Comparison of ENCODE assay signal across 9 cellular contexts in genomic region chr2:121897335-121897970, GRCh38.
DNase-seq lines count a peak whose midpoint lies in the region; ATAC-seq and TF ChIP-seq lines count a peak whose summit lies in the region.
"Had no signal": no experiment of that assay in that cellular context is flagged by ENCODE, and none has a peak within 500 bp of the region (broad histone marks: within the 10 kb centered on the region; RNA-seq: fewer than 3 reads in every experiment).

No MANE protein-coding gene starts in this region.

- ATAC-seq in GM19395 (IDR thresholded peaks at IDR 0.05; ENCODE audit: unreplicated experiment): peak; percentile 88
- ATAC-seq in HG03378 (IDR thresholded peaks at IDR 0.05; ENCODE audit: unreplicated experiment): peak; percentile 85

- CTCF ChIA-PET in CD8-positive, alpha-beta memory T cell (lab: Charles Lee): interaction anchor here (0.8 kb wide), 1 partner anchor 18 kb away, joined by 4 read pairs; no protein-coding TSS in a partner anchor

- H3K27ac ChIP-seq in CD8-positive, alpha-beta memory T cell (ENCODE audit: low read depth, low read length): no peak overlapping the region

- no peaks in the 10 kb centered on the region for H3K36me3 Mint-ChIP-seq in CD8-positive, alpha-beta memory T cell
- H3K36me3 Mint-ChIP-seq: activated naive CD8-positive, alpha-beta T cell treated with anti-CD3 and anti-CD28 coated beads, Interleukin-2, amount 10 ng/mL, durations not matched to agents 7 days and 5 days had no signal

- peak; percentile 61 for TF ChIP-seq CTCF in fibroblast of pulmonary artery (IDR thresholded peaks at IDR 0.05; ENCODE audit: low read length, missing control alignments)

- peak overlapping the region in 1 of 7 donors; percentile 29 for H3K4me3 Mint-ChIP-seq in CD8-positive, alpha-beta memory T cell
- H3K4me3 Mint-ChIP-seq: activated naive CD8-positive, alpha-beta T cell treated with anti-CD3 and anti-CD28 coated beads, Interleukin-2, amount 10 ng/mL, durations not matched to agents 7 days and 5 days had no signal

- no peaks in the 10 kb centered on the region for H3K4me1 Mint-ChIP-seq in CD8-positive, alpha-beta memory T cell

- DNase-seq in NCI-H2107 treated with DMSO at 0.1 percent for 48 hours (lab: John Stamatoyannopoulos, UW; ENCODE audit: unreplicated experiment) (peak; percentile 46), NCI-H2107 (lab: John Stamatoyannopoulos, UW) (no peak), NOMO-1 treated with dmso at 0.1 percent for 144 hours (lab: John Stamatoyannopoulos, UW; ENCODE audit: unreplicated experiment) (peak; percentile 4), fibroblast of pulmonary artery (ENCODE audit: low read depth) (peak; percentile 57), OCI-M2 (lab: John Stamatoyannopoulos, UW; ENCODE audit: unreplicated experiment) (no peak)
- no peak for DNase-seq in CD8-positive, alpha-beta memory T cell
- DNase-seq: activated naive CD8-positive, alpha-beta T cell treated with anti-CD3 and anti-CD28 coated beads, Interleukin-2, amount 10 ng/mL, durations not matched to agents 7 days and 5 days had no signal

- no peaks in the 10 kb centered on the region for H3K27me3 ChIP-seq in CD8-positive, alpha-beta memory T cell (ENCODE audit: insufficient read depth, low read length, poor library complexity, severe bottlenecking)

- H3K9me3 Mint-ChIP-seq in CD8-positive, alpha-beta memory T cell: no peaks in the 10 kb centered on the region
- H3K9me3 Mint-ChIP-seq: activated naive CD8-positive, alpha-beta T cell treated with anti-CD3 and anti-CD28 coated beads, Interleukin-2, amount 10 ng/mL, durations not matched to agents 7 days and 5 days had no signal

- H3K36me3 ChIP-seq in CD8-positive, alpha-beta memory T cell (ENCODE audit: insufficient read depth, low read length): no peaks in the 10 kb centered on the region

- H3K9me3 ChIP-seq in CD8-positive, alpha-beta memory T cell (ENCODE audit: low read length): no peaks in the 10 kb centered on the region

- no peak overlapping the region for H3K27ac Mint-ChIP-seq in CD8-positive, alpha-beta memory T cell
- H3K27ac Mint-ChIP-seq: activated naive CD8-positive, alpha-beta T cell treated with anti-CD3 and anti-CD28 coated beads, Interleukin-2, amount 10 ng/mL, durations not matched to agents 7 days and 5 days had no signal

- POLR2A ChIA-PET in CD8-positive, alpha-beta memory T cell (lab: Charles Lee): no interaction called here

- H3K4me3 ChIP-seq in fibroblast of pulmonary artery (replicated peaks; ENCODE audit: low read depth, low read length): no peak overlapping the region
- H3K4me3 ChIP-seq in CD8-positive, alpha-beta memory T cell (ENCODE audit: low read length): no peak overlapping the region

- H3K4me1 ChIP-seq in CD8-positive, alpha-beta memory T cell (ENCODE audit: insufficient read depth, low read length): no peaks in the 10 kb centered on the region

- peaks cover 5 to 7% of the 10 kb centered on the region in 2 donors for H3K27me3 Mint-ChIP-seq in CD8-positive, alpha-beta memory T cell

Comparison
In these comparisons a context has a peak if more than half of its experiments do, and no peak if none do; other contexts are left out.
1. DNase-seq: peak in NCI-H2107 treated with DMSO at 0.1 percent for 48 hours (single experiment), NOMO-1 treated with dmso at 0.1 percent for 144 hours (single experiment) and fibroblast of pulmonary artery (single experiment); none in NCI-H2107 (single experiment), OCI-M2 (single experiment) and CD8-positive, alpha-beta memory T cell (0 of 5).